In genomic region chr2:134619250-134619649, GRCh38 we compare ENCODE assay signal across 29 cellular contexts.
"Had no signal": no experiment of that assay in that cellular context is flagged by ENCODE, and none has a peak within 500 bp of the region (broad histone marks: within the 10 kb centered on the region; RNA-seq: fewer than 3 reads in every experiment).

No MANE protein-coding gene starts in this region.

- H3K36me3 ChIP-seq: stomach, suprapubic skin, thoracic aorta, thyroid gland, tibial artery, tibial nerve, transverse colon, upper lobe of left lung, upper lobe of right lung, uterus, vagina had no signal

- H3K27ac ChIP-seq: stomach, suprapubic skin, testis, thoracic aorta, thyroid gland, tibial artery, tibial nerve, transverse colon, upper lobe of left lung, upper lobe of right lung, uterus, vagina had no signal

- ATAC-seq: stimulated activated effector memory CD8-positive, alpha-beta T cell treated with anti-CD3 and anti-CD28 coated beads, Interleukin-12 subunit alpha, Interleukin-12 subunit beta, amount 100 ng/mL, for 72 hours; stimulated activated memory B cell treated with anti-CD40 and anti-IgM and Interleukin-4, amounts not matched to agents 10 μg/mL and 1 μg/mL and 100 μg/mL, for 72 hours; stimulated activated naive B cell treated with anti-CD40 and anti-IgM and Interleukin-4, amounts not matched to agents 10 μg/mL and 1 μg/mL and 100 μg/mL, for 72 hours; stimulated activated naive CD8-positive, alpha-beta T cell treated with anti-CD3 and anti-CD28 coated beads, Interleukin-15, amount 100 ng/mL, for 72 hours; stimulated activated naive CD8-positive, alpha-beta T cell treated with anti-CD3 and anti-CD28 coated beads, Interleukin-15, Interleukin-2, amounts not matched to agents 100 U/mL and 50 U/mL, for 24 hours; upper lobe of right lung had no signal

- H3K4me3 Mint-ChIP-seq: stimulated activated effector memory CD8-positive, alpha-beta T cell treated with anti-CD3 and anti-CD28 coated beads, Interleukin-12 subunit alpha, Interleukin-12 subunit beta, amount 100 ng/mL, for 72 hours; stimulated activated memory B cell treated with anti-CD40 and anti-IgM and Interleukin-4, amounts not matched to agents 10 μg/mL and 1 μg/mL and 100 μg/mL, for 72 hours; stimulated activated naive B cell treated with anti-CD40 and anti-IgM and Interleukin-4, amounts not matched to agents 10 μg/mL and 1 μg/mL and 100 μg/mL, for 72 hours; stimulated activated naive CD8-positive, alpha-beta T cell treated with anti-CD3 and anti-CD28 coated beads, Interleukin-15, amount 100 ng/mL, for 72 hours; stimulated activated naive CD8-positive, alpha-beta T cell treated with anti-CD3 and anti-CD28 coated beads, Interleukin-15, Interleukin-2, amounts not matched to agents 100 ng/mL and 50 ng/mL, for 24 hours; type B pancreatic cell had no signal

- FAIRE-seq: urothelium cell line had no signal

- H3K9me3 ChIP-seq: testis, thyroid gland, upper lobe of right lung, uterus, vagina had no signal

- H3K36me3 Mint-ChIP-seq: stimulated activated effector memory CD8-positive, alpha-beta T cell treated with anti-CD3 and anti-CD28 coated beads, Interleukin-12 subunit alpha, Interleukin-12 subunit beta, amount 100 ng/mL, for 72 hours; type B pancreatic cell had no signal

- H3K27ac Mint-ChIP-seq: stimulated activated effector memory CD8-positive, alpha-beta T cell treated with anti-CD3 and anti-CD28 coated beads, Interleukin-12 subunit alpha, Interleukin-12 subunit beta, amount 100 ng/mL, for 72 hours; stimulated activated memory B cell treated with anti-CD40 and anti-IgM and Interleukin-4, amounts not matched to agents 10 μg/mL and 1 μg/mL and 100 μg/mL, for 72 hours; stimulated activated naive B cell treated with anti-CD40 and anti-IgM and Interleukin-4, amounts not matched to agents 10 μg/mL and 1 μg/mL and 100 μg/mL, for 72 hours; stimulated activated naive CD8-positive, alpha-beta T cell treated with anti-CD3 and anti-CD28 coated beads, Interleukin-15, amount 100 ng/mL, for 72 hours; stimulated activated naive CD8-positive, alpha-beta T cell treated with anti-CD3 and anti-CD28 coated beads, Interleukin-15, Interleukin-2, amounts not matched to agents 100 ng/mL and 50 ng/mL, for 24 hours; type B pancreatic cell had no signal

- H3K27me3 ChIP-seq: stomach, suprapubic skin, testis, thyroid gland, tibial artery, tibial nerve, transverse colon, upper lobe of left lung, upper lobe of right lung, uterus, vagina had no signal

- H3K27me3 Mint-ChIP-seq: stimulated activated memory B cell treated with anti-CD40 and anti-IgM and Interleukin-4, amounts not matched to agents 10 μg/mL and 1 μg/mL and 100 μg/mL, for 72 hours; stimulated activated naive B cell treated with anti-CD40 and anti-IgM and Interleukin-4, amounts not matched to agents 10 μg/mL and 1 μg/mL and 100 μg/mL, for 72 hours; stimulated activated naive CD8-positive, alpha-beta T cell treated with anti-CD3 and anti-CD28 coated beads, Interleukin-15, amount 100 ng/mL, for 72 hours; stimulated activated naive CD8-positive, alpha-beta T cell treated with anti-CD3 and anti-CD28 coated beads, Interleukin-15, Interleukin-2, amounts not matched to agents 100 ng/mL and 50 ng/mL, for 24 hours; type B pancreatic cell had no signal

- DNase-seq: stimulated activated CD4-positive, alpha-beta T cell treated with anti-CD3 and anti-CD28 coated beads, Interleukin-2, amount 100 ng/mL, for 48 hours; stimulated activated CD4-positive, alpha-beta T cell treated with anti-CD3 and anti-CD28 coated beads, Interleukin-4, amount 100 ng/mL, for 1 hour; stimulated activated CD4-positive, alpha-beta T cell treated with anti-CD3 and anti-CD28 coated beads, Interleukin-4, amount 100 ng/mL, for 24 hours; stimulated activated CD4-positive, alpha-beta T cell treated with anti-CD3 and anti-CD28 coated beads, Interleukin-4, amount 100 ng/mL, for 4 hours; stimulated activated CD8-positive, alpha-beta memory T cell treated with anti-CD3 and anti-CD28 coated beads, Interleukin-4, amount 100 ng/mL, for 48 hours; stimulated activated naive B cell treated with anti-CD40 and anti-IgM and Interleukin-4, amounts not matched to agents 10 μg/mL and 1 μg/mL and 100 μg/mL, for 72 hours; stimulated activated naive CD4-positive, alpha-beta T cell; stimulated activated naive CD4-positive, alpha-beta T cell treated with Interleukin-2 at 50 U/mL for 16 hours; stimulated activated naive CD8-positive, alpha-beta T cell treated with anti-CD3 and anti-CD28 coated beads, Interleukin-15, amount 100 ng/mL, for 72 hours; stimulated activated naive CD8-positive, alpha-beta T cell treated with anti-CD3 and anti-CD28 coated beads, Interleukin-15, Interleukin-2, amounts not matched to agents 100 U/mL and 50 U/mL, for 24 hours; stomach; substantia nigra; testis; thyroid gland; tibial artery; transverse colon; trophoblast cell; upper lobe of left lung; upper lobe of right lung; uterus had no signal

- H3K4me3 ChIP-seq: stomach, suprapubic skin, testis, thoracic aorta, thyroid gland, tibial artery, tibial nerve, transverse colon, upper lobe of left lung, upper lobe of right lung, uterus, vagina had no signal

- H3K4me1 ChIP-seq: stomach, suprapubic skin, testis, thyroid gland, tibial artery, tibial nerve, transverse colon, upper lobe of left lung, upper lobe of right lung, uterus, vagina had no signal
